Comparison of ENCODE assay signal across 24 cellular contexts in genomic region chr7:2542924-2543871, GRCh38. TPM values are rescaled to one million over a fixed set of nuclear protein-coding genes. Genes with fewer than 3 reads are reported as not detected.
A peak's percentile ranks its signal among the peaks of the same experiment; 100 is the strongest.
DNase-seq lines count a peak whose midpoint lies in the region; ATAC-seq, FAIRE-seq and TF ChIP-seq lines count a peak whose summit lies in the region.
"Had no signal": no experiment of that assay in that cellular context is flagged by ENCODE, and none has a peak within 500 bp of the region (broad histone marks: within the 10 kb centered on the region; RNA-seq: fewer than 3 reads in every experiment).

No MANE protein-coding gene starts in this region.

- H3K9me3 Mint-ChIP-seq in naive B cell: no peaks in the 10 kb centered on the region
- H3K9me3 Mint-ChIP-seq: activated T-cell treated with anti-CD3 and anti-CD28 coated beads, Interleukin-2, amount 50 U/mL, for 72 hours had no signal

- no peak for TF ChIP-seq POLR2A in body of pancreas (IDR thresholded peaks at IDR 0.05)

- H3K27me3 ChIP-seq in right cardiac atrium (ENCODE audit: control insufficient read depth, insufficient read depth): no peaks in the 10 kb centered on the region
- H3K27me3 ChIP-seq in right atrium auricular region: no peaks in the 10 kb centered on the region
- no peaks in the 10 kb centered on the region for H3K27me3 ChIP-seq in body of pancreas
- H3K27me3 ChIP-seq: cardiac muscle cell, esophagus squamous epithelium had no signal

- no peaks in the 10 kb centered on the region for H3K36me3 Mint-ChIP-seq in naive B cell

- WGBS in right cardiac atrium: 91% methylated on average over 52 of the region's 52 CpGs
- 89 to 93% methylated on average over 11 to 49 of the region's 52 CpGs for WGBS in body of pancreas, 2 donors

- H3K4me1 ChIP-seq in right cardiac atrium (ENCODE audit: control insufficient read depth, insufficient read depth, low read length): no peaks in the 10 kb centered on the region
- H3K4me1 ChIP-seq in right atrium auricular region: no peaks in the 10 kb centered on the region
- H3K4me1 ChIP-seq in body of pancreas: no peaks in the 10 kb centered on the region
- H3K4me1 ChIP-seq: esophagus squamous epithelium, prostate gland had no signal

- H3K27ac ChIP-seq in right cardiac atrium (ENCODE audit: low read length): no peak overlapping the region
- no peak overlapping the region for H3K27ac ChIP-seq in right atrium auricular region
- no peak overlapping the region for H3K27ac ChIP-seq in coronary artery
- H3K27ac ChIP-seq in caudate nucleus (ENCODE audit: low read depth, low read length): no peak overlapping the region
- no peak overlapping the region for H3K27ac ChIP-seq in body of pancreas
- H3K27ac ChIP-seq: cardiac muscle cell, esophagus squamous epithelium, prostate gland, SK-N-MC had no signal

- ATAC-seq in right cardiac atrium (no peak), naive B cell (ENCODE audit: low read depth in 2 of 2) (no peak), body of pancreas (no peak), HG02759 (IDR thresholded peaks at IDR 0.05; ENCODE audit: unreplicated experiment) (no peak)
- ATAC-seq: activated CD4-positive, CD25-positive, alpha-beta regulatory T cell treated with anti-CD3 and anti-CD28 coated beads, Interleukin-2, amount 50 U/mL, for 24 hours; activated T-cell treated with anti-CD3 and anti-CD28 coated beads, Interleukin-2, amount 50 U/mL, for 72 hours; HCT116; Panc1 had no signal

- peaks cover 93% of the 10 kb centered on the region for H3K36me3 ChIP-seq in right atrium auricular region
- H3K36me3 ChIP-seq in body of pancreas (replicated peaks in 1 of 2; ENCODE audit: insufficient read depth in 1 of 2, low read depth in 2 of 2): peaks cover 6 to 32% of the 10 kb centered on the region in 2 donors

- H3K9me3 ChIP-seq in right cardiac atrium (ENCODE audit: control insufficient read depth, low read length): no peaks in the 10 kb centered on the region
- H3K9me3 ChIP-seq in right atrium auricular region: no peaks in the 10 kb centered on the region
- no peaks in the 10 kb centered on the region for H3K9me3 ChIP-seq in body of pancreas
- H3K9me3 ChIP-seq: esophagus squamous epithelium, prostate gland had no signal

- H3K4me3 ChIP-seq in right cardiac atrium (ENCODE audit: low read length) (no peak overlapping the region), right atrium auricular region (no peak overlapping the region), coronary artery (no peak overlapping the region), body of pancreas (no peak overlapping the region)
- H3K4me3 ChIP-seq: cardiac muscle cell, esophagus squamous epithelium, prostate gland, SK-N-MC had no signal

- DNase-seq in right cardiac atrium (peak in 2 of 3 donors; percentile 46 to 48), right atrium auricular region (ENCODE audit: low spot score) (no peak), coronary artery (ENCODE audit: low spot score) (peak; percentile 55), naive B cell (no peak), urothelium cell line (ENCODE audit: low spot score) (no peak), caudate nucleus (lab: John Stamatoyannopoulos, UW) (no peak), body of pancreas (no peak)
- DNase-seq: ACHN; activated CD8-positive, alpha-beta memory T cell treated with anti-CD3 and anti-CD28 coated beads for 24 hours; activated T-cell treated with anti-CD3 and anti-CD28 coated beads, Interleukin-2, amount 50 U/mL, for 72 hours; DMS79 treated with DMSO at 0.1 percent for 48 hours; effector CD4-positive, alpha-beta T cell; esophagus squamous epithelium; naive thymus-derived CD4-positive, alpha-beta T cell; NCI-H1930; NCI-H345; T-helper 9 cell had no signal

- intact Hi-C loops in right cardiac atrium (cut with DNase I): no loop called here
- intact Hi-C loops in body of pancreas (cut with DNase I): no loop called here

- H3K27me3 Mint-ChIP-seq in naive B cell: no peaks in the 10 kb centered on the region
- H3K27me3 Mint-ChIP-seq: naive thymus-derived CD4-positive, alpha-beta T cell had no signal

- peaks cover 10 to 13% (median 12%) of the 10 kb centered on the region in 3 donors for H3K4me1 Mint-ChIP-seq in naive B cell

- TF ChIP-seq CTCF in right atrium auricular region (IDR thresholded peaks at IDR 0.05): no peak
- no peak for TF ChIP-seq CTCF in coronary artery (IDR thresholded peaks at IDR 0.05)
- no peak for TF ChIP-seq CTCF in body of pancreas (IDR thresholded peaks at IDR 0.05)

- FAIRE-seq in urothelium cell line (lab: Jason Lieb, UNC): peak; percentile 89

- peak overlapping the region in 2 of 8 donors; percentile 16 to 54 for H3K4me3 Mint-ChIP-seq in naive B cell
- H3K4me3 Mint-ChIP-seq: activated T-cell treated with anti-CD3 and anti-CD28 coated beads, Interleukin-2, amount 50 U/mL, for 72 hours; naive thymus-derived CD4-positive, alpha-beta T cell had no signal

- peak overlapping the region in 4 of 6 donors; percentile 28 to 81 (median 74) for H3K27ac Mint-ChIP-seq in naive B cell
- H3K27ac Mint-ChIP-seq: activated T-cell treated with anti-CD3 and anti-CD28 coated beads, Interleukin-2, amount 50 U/mL, for 72 hours had no signal

RNA-seq across cellular contexts. Expression of gene BRAT1, which starts 12.1 kb away (rescaled TPM):
- total RNA-seq in right cardiac atrium (10 to 100 TPM; 15.4 to 19.0 (median 16.1) TPM), right atrium auricular region (10 to 100 TPM; 20.9 to 24.6 TPM), body of pancreas (10 to 100 TPM; 36.6 to 46.8 TPM)
- polyA plus RNA-seq in right cardiac atrium (16.9 TPM), naive B cell (ENCODE audit: low read depth in 6 of 6) (10 to 100 TPM; 17.7 to 29.3 (median 20.6) TPM)

RNA-seq across cellular contexts. Expression of gene IQCE, which starts 15.6 kb away (rescaled TPM):
- total RNA-seq in right cardiac atrium (10 to 100 TPM; 10.6 to 16.0 (median 15.2) TPM), right atrium auricular region (1 to 10 TPM; 6.6 to 9.1 TPM), body of pancreas (10 to 100 TPM in 1 of 2 donors, 1 to 10 TPM in 1; 7.8 to 73.2 TPM)
- polyA plus RNA-seq in right cardiac atrium (7.9 TPM), naive B cell (ENCODE audit: low read depth in 6 of 6) (1 to 10 TPM in 4 of 6 donors, under 1 TPM in 1, not detected in 1; 0.36 to 1.7 (median 1.3) TPM)

RNA-seq across cellular contexts. Expression of gene LFNG, which starts 23.6 kb away (rescaled TPM):
- total RNA-seq in right cardiac atrium: 1 to 10 TPM; 3.6 to 6.6 (median 4.8) TPM
- polyA plus RNA-seq in right cardiac atrium: 6.0 TPM
- total RNA-seq in right atrium auricular region: 1 to 10 TPM; 3.8 to 4.3 TPM
- 1 to 10 TPM in 5 of 6 donors, under 1 TPM in 1; 0.59 to 4.0 (median 2.2) TPM for polyA plus RNA-seq in naive B cell (ENCODE audit: low read depth in 6 of 6)
- total RNA-seq in body of pancreas: 100 to 1,000 TPM in 1 of 2 donors, 10 to 100 TPM in 1; 47.8 to 142 TPM

Comparison
In these comparisons a context has a peak if more than half of its experiments do, and no peak if none do; other contexts are left out.
1. DNase-seq: peak in right cardiac atrium (2 of 3) and coronary artery (single experiment); none in right atrium auricular region (single experiment), naive B cell (single experiment), urothelium cell line (single experiment), caudate nucleus (0 of 61) and body of pancreas (0 of 4).
2. RNA of gene LFNG, which starts 23.6 kb away (total RNA-seq): 47.8 to 142 TPM in body of pancreas; 3.6 to 6.6 TPM in right cardiac atrium and 3.8 to 4.3 TPM in right atrium auricular region; every median in the first group is over 4 times any median in the second.